Comparison of ENCODE assay signal across 9 cellular contexts in genomic region chr15:50880651-50881114, GRCh38. TPM values are rescaled to one million over a fixed set of nuclear protein-coding genes. Genes with fewer than 3 reads are reported as not detected.
DNase-seq lines count a peak whose midpoint lies in the region; ATAC-seq and TF ChIP-seq lines count a peak whose summit lies in the region.
"Had no signal": no experiment of that assay in that cellular context is flagged by ENCODE, and none has a peak within 500 bp of the region (broad histone marks: within the 10 kb centered on the region; RNA-seq: fewer than 3 reads in every experiment).

No MANE protein-coding gene starts in this region.

- intact Hi-C loops in mucosa of descending colon (cut with DNase I, micrococcal nuclease), result no loop called here

- H3K4me3 Mint-ChIP-seq in immature natural killer cell (peak overlapping the region in 2 of 5 donors; percentile 28 to 51), glutamatergic neuron (ENCODE audit: unreplicated experiment) (no peak overlapping the region)

- no peak for TF ChIP-seq EP300 in suprapubic skin (IDR thresholded peaks at IDR 0.05)

- H3K27me3 Mint-ChIP-seq in immature natural killer cell (ENCODE audit: low read depth in 3 of 3) (peaks cover 1 to 4% (median 2%) of the 10 kb centered on the region in 3 donors), glutamatergic neuron (ENCODE audit: unreplicated experiment) (no peaks in the 10 kb centered on the region)

- H3K27me3 ChIP-seq in SJSA1 (replicated peaks) (no peaks in the 10 kb centered on the region), suprapubic skin (no peaks in the 10 kb centered on the region)
- H3K27me3 ChIP-seq: heart left ventricle had no signal

- H3K4me1 ChIP-seq in SJSA1 (replicated peaks) (peaks cover 43% of the 10 kb centered on the region), mucosa of descending colon (ENCODE audit: low read depth) (peaks cover 9% of the 10 kb centered on the region), suprapubic skin (peaks cover 38% of the 10 kb centered on the region)

- peak overlapping the region in 4 of 6 donors; percentile 72 to 87 (median 76) for H3K27ac Mint-ChIP-seq in immature natural killer cell
- H3K27ac Mint-ChIP-seq in glutamatergic neuron (ENCODE audit: unreplicated experiment), result no peak overlapping the region

- H3K36me3 Mint-ChIP-seq in immature natural killer cell (no peaks in the 10 kb centered on the region), glutamatergic neuron (ENCODE audit: unreplicated experiment) (no peaks in the 10 kb centered on the region)

- TF ChIP-seq POLR2A in suprapubic skin (IDR thresholded peaks at IDR 0.05), result no peak

- H3K4me3 ChIP-seq in SJSA1 (no peak overlapping the region), mucosa of descending colon (no peak overlapping the region), suprapubic skin (no peak overlapping the region)
- H3K4me3 ChIP-seq: heart left ventricle had no signal

- ATAC-seq in HG02623 (IDR thresholded peaks at IDR 0.05; ENCODE audit: unreplicated experiment) (peak; percentile 31), GM21717 (IDR thresholded peaks at IDR 0.05; ENCODE audit: unreplicated experiment) (no peak), mucosa of descending colon (no peak)
- ATAC-seq: heart left ventricle had no signal

- H3K9me3 ChIP-seq in SJSA1 (replicated peaks) (0 out of 2 replicates have a peak, but pooled peaks cover 2% of the 10 kb centered on the region), mucosa of descending colon (no peaks in the 10 kb centered on the region), suprapubic skin (no peaks in the 10 kb centered on the region)
- H3K9me3 ChIP-seq: heart left ventricle had no signal

- no peaks in the 10 kb centered on the region for H3K9me3 Mint-ChIP-seq in immature natural killer cell
- H3K9me3 Mint-ChIP-seq in glutamatergic neuron (ENCODE audit: unreplicated experiment), result no peaks in the 10 kb centered on the region

- H3K27ac ChIP-seq in SJSA1 (peak overlapping the region; percentile 63), suprapubic skin (no peak overlapping the region)

- H3K36me3 ChIP-seq in SJSA1 (no peaks in the 10 kb centered on the region), mucosa of descending colon (ENCODE audit: low read depth) (no peaks in the 10 kb centered on the region), suprapubic skin (no peaks in the 10 kb centered on the region)
- H3K36me3 ChIP-seq: heart left ventricle had no signal

- TF ChIP-seq CTCF in mucosa of descending colon (IDR thresholded peaks at IDR 0.05), result no peak
- no peak for TF ChIP-seq CTCF in suprapubic skin (IDR thresholded peaks at IDR 0.05)
- no peak for TF ChIP-seq CTCF in glutamatergic neuron (IDR thresholded peaks at IDR 0.05; ENCODE audit: partially characterized antibody, unreplicated experiment)

- peaks cover 40 to 43% of the 10 kb centered on the region in 2 donors for H3K4me1 Mint-ChIP-seq in immature natural killer cell
- no peaks in the 10 kb centered on the region for H3K4me1 Mint-ChIP-seq in glutamatergic neuron (ENCODE audit: low read depth, unreplicated experiment)

- peak; percentile 62 for DNase-seq in ELR (ENCODE audit: low read depth)
- DNase-seq in SJSA1 (ENCODE audit: low read depth in 1 of 2, low spot score in 2 of 2), result peak in 1 of 2 experiments; percentile 50
- peak in 1 of 3 donors; percentile 30 for DNase-seq in immature natural killer cell
- no peak for DNase-seq in mucosa of descending colon
- DNase-seq in suprapubic skin (ENCODE audit: low spot score in 2 of 2), result no peak
- no peak for DNase-seq in glutamatergic neuron
- DNase-seq: heart left ventricle had no signal

- 94% methylated on average over 2 of the region's 2 CpGs for WGBS in suprapubic skin

RNA-seq across cellular contexts. Expression of gene AP4E1, which starts 27.8 kb away (rescaled TPM):
- 17.9 and 20.3 TPM in 2 replicates for total RNA-seq in SJSA1 (2014; rRNA removed; shearing (Covaris generic))
- 1 to 10 TPM; 2.3 to 7.0 (median 3.2) TPM for polyA plus RNA-seq in immature natural killer cell
- total RNA-seq in mucosa of descending colon, result 10 to 100 TPM in 2 of 3 donors, 1 to 10 TPM in 1; 9.6 to 11.9 (median 11.6) TPM
- 10 to 100 TPM; 12.7 to 18.7 (median 13.0) TPM for total RNA-seq in suprapubic skin
- 15.9 TPM for total RNA-seq in glutamatergic neuron (ENCODE audit: unreplicated experiment)
